In the genomic region with DNA sequence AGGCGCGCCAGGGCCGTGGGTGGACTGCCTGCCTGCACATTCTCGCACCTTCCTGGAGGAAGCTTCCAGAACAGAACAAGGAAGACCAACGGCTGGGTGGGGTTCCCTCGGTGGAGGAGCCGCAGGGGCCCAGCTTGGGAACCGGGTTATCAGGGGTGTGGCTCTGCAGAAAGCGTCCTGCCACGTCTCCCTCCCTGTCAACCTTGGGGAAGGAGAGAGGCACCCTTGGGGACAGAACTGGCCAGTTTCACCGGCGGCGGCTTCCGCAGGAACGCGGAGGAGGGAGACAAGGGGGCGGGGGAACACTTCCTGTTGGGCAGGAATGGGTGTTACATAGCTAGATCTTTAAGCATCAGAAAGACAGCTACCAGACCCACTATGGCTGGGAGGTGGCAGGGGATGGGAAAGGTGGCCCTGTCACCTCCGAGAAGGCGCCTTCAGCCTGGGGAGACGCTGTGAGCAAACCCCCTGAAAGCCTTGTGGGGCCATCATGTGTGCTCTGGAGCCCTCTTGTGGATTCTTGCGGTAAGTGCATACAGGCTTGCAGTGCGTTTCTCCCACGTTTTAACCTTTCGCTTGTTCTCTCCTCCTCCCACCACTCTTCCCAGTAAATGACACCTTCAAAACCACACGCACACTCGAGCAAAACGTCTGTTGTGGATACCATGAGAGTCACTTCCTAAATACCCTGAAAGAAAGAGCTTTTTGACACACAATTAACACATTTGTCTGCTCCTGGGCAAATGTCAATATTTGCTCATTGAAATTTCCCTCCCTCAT, we compare ENCODE assay signal across 8 cellular contexts. TPM values are rescaled to one million over a fixed set of nuclear protein-coding genes. Genes with fewer than 3 reads are reported as not detected.
DNase-seq lines count a peak whose midpoint lies in the region; ATAC-seq and TF ChIP-seq lines count a peak whose summit lies in the region.

No MANE protein-coding gene starts in this region.

- H3K4me2 ChIP-seq in GM23338: peak overlapping the region; percentile 82

- H4K20me1 ChIP-seq in GM23338 (replicated peaks; ENCODE audit: insufficient read depth): no peaks in the 10 kb centered on the region

- TF ChIP-seq CTCF in C4-2B (conservative IDR thresholded peaks at IDR 0.05): peak; percentile 97
- peak; percentile 93 to 99 for TF ChIP-seq CTCF in GM23338 (conservative IDR thresholded peaks at IDR 0.05; ENCODE audit: low read depth in 2 of 2)
- peak; percentile 96 for TF ChIP-seq CTCF in psoas muscle (IDR thresholded peaks at IDR 0.05)

- 0 out of 2 replicates have a peak, but pooled peaks cover 3% of the 10 kb centered on the region for H3F3A ChIP-seq in GM23338 (replicated peaks; ENCODE audit: low read depth)

- H3K27ac Mint-ChIP-seq in GM23338 (no peak overlapping the region), T-helper 17 cell (peak overlapping the region; percentile 16)

- H3K27me3 ChIP-seq in GM23338 (ENCODE audit: insufficient read depth) (peaks cover 12% of the 10 kb centered on the region; the same call in 1 of the 2 replicates), psoas muscle (ENCODE audit: insufficient read depth in 3 of 3, low read length in 2 of 3) (peaks cover 0 to 6% (median 2%) of the 10 kb centered on the region in 3 donors)

- intact Hi-C loops in left ventricle myocardium superior (cut with micrococcal nuclease) (loop anchor here (2.0 to 5.0 kb wide), 2 partner anchors 151 to 201 kb away; partner anchors contain the start of gene GOLT1A), psoas muscle (cut with DNase I) (loop anchor here (1.0 to 10.0 kb wide), 6 partner anchors 105 to 499 kb away; partner anchors contain the start of gene SNRPE (in 2 of the 2))

- WGBS in psoas muscle, 3 donors: 1 to 2% (median 1%) methylated on average over 27 of the region's 27 CpGs

- peak overlapping the region; percentile 52 for H3K4me3 ChIP-seq in GM23338
- H3K4me3 ChIP-seq in psoas muscle: peak overlapping the region; percentile 65

- no peaks in the 10 kb centered on the region for H3K79me2 ChIP-seq in GM23338 (replicated peaks; ENCODE audit: insufficient read depth)

- H3K27me3 Mint-ChIP-seq in GM23338 (ENCODE audit: insufficient read depth, low read depth, poor library complexity) (peaks cover 19% of the 10 kb centered on the region), T-helper 17 cell (peaks cover 32% of the 10 kb centered on the region)

- peak overlapping the region; percentile 74 for H3K27ac ChIP-seq in C4-2B
- H3K27ac ChIP-seq in GM23338 (ENCODE audit: low read depth): no peak overlapping the region
- no peak overlapping the region for H3K27ac ChIP-seq in psoas muscle

- peak; percentile 89 for DNase-seq in GM23338 (ENCODE audit: low spot score)
- peak; percentile 39 for DNase-seq in NCI-H1417 treated with DMSO at 0.1 percent for 48 hours (lab: John Stamatoyannopoulos, UW)
- DNase-seq in T-helper 17 cell: peak; percentile 48 to 56 (median 56)
- peak in 44 of 56 donors; percentile 34 to 84 (median 62) for DNase-seq in amygdala (lab: John Stamatoyannopoulos, UW)
- DNase-seq in left ventricle myocardium superior: peak; percentile 77
- DNase-seq in psoas muscle: peak; percentile 59 to 79
- peak; percentile 80 for DNase-seq in ureter (ENCODE audit: low spot score)

- H3K9me3 Mint-ChIP-seq in GM23338: no peaks in the 10 kb centered on the region

- peak overlapping the region; percentile 75 for H2AFZ ChIP-seq in GM23338

- H3K4me3 Mint-ChIP-seq in GM23338 (peak overlapping the region; percentile 12), T-helper 17 cell (peak overlapping the region; percentile 89)

- no peaks in the 10 kb centered on the region for H3K9me2 ChIP-seq in GM23338 (ENCODE audit: insufficient read depth)

- H3K4me1 ChIP-seq in GM23338 (ENCODE audit: insufficient read depth) (peaks cover 26% of the 10 kb centered on the region), psoas muscle (peaks cover 6% of the 10 kb centered on the region)

- ATAC-seq in GM23338 (peak; percentile 26), T-helper 17 cell (peak; percentile 95), left ventricle myocardium superior (peak; percentile 76), psoas muscle (peak; percentile 80 to 91 (median 86))

- no peaks in the 10 kb centered on the region for H3K36me3 ChIP-seq in GM23338 (ENCODE audit: insufficient read depth)
- H3K36me3 ChIP-seq in psoas muscle (ENCODE audit: insufficient read depth in 1 of 2, low read depth in 1 of 2): no peaks in the 10 kb centered on the region

- H3K36me3 Mint-ChIP-seq in GM23338 (ENCODE audit: low read depth) (no peaks in the 10 kb centered on the region; the same call in 2 of the 3 replicates), T-helper 17 cell (ENCODE audit: low read depth) (peaks cover 2% of the 10 kb centered on the region)

- peaks cover 26% of the 10 kb centered on the region for H3K4me1 Mint-ChIP-seq in GM23338
- H3K4me1 Mint-ChIP-seq in T-helper 17 cell: peaks cover 11% of the 10 kb centered on the region

- H3K9me3 ChIP-seq in T-helper 17 cell (ENCODE audit: control insufficient read depth, low read length, poor library complexity, severe bottlenecking) (no peaks in the 10 kb centered on the region), psoas muscle (no peaks in the 10 kb centered on the region)

TF ChIP-seq in GM23338, 12 proteins besides CTCF, POLR2A, EP300 and RAD21:
- TF ChIP-seq ETS1 (IDR thresholded peaks at IDR 0.05) (0 out of 2 replicates have a peak, but pooled peaks have one; percentile 23), JUNB (IDR thresholded peaks at IDR 0.05; ENCODE audit: unreplicated experiment) (no peak)
TF ChIP-seq in GM23338: peak in this region for 1.

RNA-seq across cellular contexts. Expression of gene PLEKHA6, which starts 3.8 kb away (rescaled TPM):
- total RNA-seq in GM23338 (2014; rRNA removed; shearing (Covaris generic)): 4.3 and 6.2 TPM in 2 replicates
- polyA plus RNA-seq in GM23338 (2016; fragmentation: Nextera tagmentation; extraction: Ambion mirVana): 2.5 and 2.8 TPM in 2 replicates
- total RNA-seq in T-helper 17 cell: under 1 TPM; 0.47 to 0.50 TPM
- 21.6 TPM for total RNA-seq in left ventricle myocardium superior
- total RNA-seq in psoas muscle: 1 to 10 TPM; 1.5 to 7.1 (median 4.8) TPM
- 1 to 10 TPM in 2 of 3 donors, under 1 TPM in 1; 0.92 to 1.7 (median 1.2) TPM for polyA plus RNA-seq in psoas muscle
- 61.5 TPM for total RNA-seq in ureter

RNA-seq across cellular contexts. Expression of gene PPP1R15B, which starts 48.1 kb away (rescaled TPM):
- total RNA-seq in GM23338 (2014; rRNA removed; shearing (Covaris generic)): 58.4 and 64.3 TPM in 2 replicates
- 16.3 and 17.3 TPM in 2 replicates for polyA plus RNA-seq in GM23338 (2016; fragmentation: Nextera tagmentation; extraction: Ambion mirVana)
- 100 to 1,000 TPM; 207 to 266 TPM for total RNA-seq in T-helper 17 cell
- 20.8 TPM for total RNA-seq in left ventricle myocardium superior
- total RNA-seq in psoas muscle: 10 to 100 TPM; 15.5 to 35.2 (median 26.0) TPM
- 10 to 100 TPM; 12.2 to 23.9 (median 12.9) TPM for polyA plus RNA-seq in psoas muscle
- 59.0 TPM for total RNA-seq in ureter

Comparison
In these comparisons a context has a peak if more than half of its experiments do, and no peak if none do; other contexts are left out.
1. ATAC-seq: peak in every context shown above with its lines; median percentile 95 in T-helper 17 cell; 86 in psoas muscle; 76 in left ventricle myocardium superior; 26 in GM23338.
2. DNase-seq: peak in every context shown above with its lines; median percentile 89 in GM23338; 80 in ureter; 77 in left ventricle myocardium superior; 69 in psoas muscle; 62 in amygdala; 56 in T-helper 17 cell; 39 in NCI-H1417 treated with DMSO at 0.1 percent for 48 hours.